Comparison of ENCODE assay signal across 1 cellular context in genomic region chr12:102543494-102543893, GRCh38.
TF ChIP-seq lines count a peak whose summit lies in the region.

No MANE protein-coding gene starts in this region.

TF ChIP-seq in GM23338, 12 proteins besides CTCF, POLR2A, EP300 and RAD21 (continued from another document):
- no peak for TF ChIP-seq ZNF462 (CRISPR knock-in tag; IDR thresholded peaks at IDR 0.05)
TF ChIP-seq in GM23338: peak in this region for 0.
